ENCODE assay signal across 8 cellular contexts in genomic region chr10:46022978-46023702, GRCh38. TPM values are rescaled to one million over a fixed set of nuclear protein-coding genes. Genes with fewer than 3 reads are reported as not detected.
A peak's percentile ranks its signal among the peaks of the same experiment; 100 is the strongest.
DNase-seq lines count a peak whose midpoint lies in the region; ATAC-seq, FAIRE-seq and TF ChIP-seq lines count a peak whose summit lies in the region.

No MANE protein-coding gene starts in this region.

- no peaks in the 10 kb centered on the region for H3K27me3 Mint-ChIP-seq in CD4-positive, alpha-beta T cell
- H3K27me3 Mint-ChIP-seq in naive thymus-derived CD8-positive, alpha-beta T cell = no peaks in the 10 kb centered on the region
- H3K27me3 Mint-ChIP-seq in stimulated activated memory B cell treated with anti-CD40 and anti-IgM and Interleukin-4, amounts not matched to agents 10 μg/mL and 1 μg/mL and 100 μg/mL, for 72 hours = no peaks in the 10 kb centered on the region

- no peaks in the 10 kb centered on the region for H3K9me3 Mint-ChIP-seq in CD4-positive, alpha-beta T cell
- H3K9me3 Mint-ChIP-seq in naive thymus-derived CD8-positive, alpha-beta T cell = no peaks in the 10 kb centered on the region
- H3K9me3 Mint-ChIP-seq in stimulated activated memory B cell treated with anti-CD40 and anti-IgM and Interleukin-4, amounts not matched to agents 10 μg/mL and 1 μg/mL and 100 μg/mL, for 72 hours = no peaks in the 10 kb centered on the region

- TF ChIP-seq CTCF in CD4-positive, alpha-beta T cell (IDR thresholded peaks at IDR 0.05) = no peak
- TF ChIP-seq CTCF in fibroblast of mammary gland (conservative IDR thresholded peaks at IDR 0.05; ENCODE audit: control insufficient read depth, insufficient read depth, low read depth, low read length) = peak; percentile 0

- peak; percentile 94 for ATAC-seq in CD4-positive, alpha-beta T cell (ENCODE audit: poor library complexity)
- ATAC-seq in GM19372 (IDR thresholded peaks at IDR 0.05; ENCODE audit: low read depth, unreplicated experiment) (peak; percentile 85), HG03520 (IDR thresholded peaks at IDR 0.05; ENCODE audit: unreplicated experiment) (peak; percentile 94)
- ATAC-seq in naive thymus-derived CD8-positive, alpha-beta T cell = peak; percentile 94 to 98
- ATAC-seq in stimulated activated memory B cell treated with anti-CD40 and anti-IgM and Interleukin-4, amounts not matched to agents 10 μg/mL and 1 μg/mL and 100 μg/mL, for 72 hours = peak; percentile 98

- H3K4me3 ChIP-seq in fibroblast of mammary gland (ENCODE audit: control insufficient read depth, low read depth, low read length) = peak overlapping the region; percentile 66

- peak overlapping the region; percentile 75 for H3K27ac Mint-ChIP-seq in CD4-positive, alpha-beta T cell
- H3K27ac Mint-ChIP-seq in naive thymus-derived CD8-positive, alpha-beta T cell = peak overlapping the region; percentile 73 to 94 (median 84)
- peak overlapping the region; percentile 88 for H3K27ac Mint-ChIP-seq in stimulated activated memory B cell treated with anti-CD40 and anti-IgM and Interleukin-4, amounts not matched to agents 10 μg/mL and 1 μg/mL and 100 μg/mL, for 72 hours

- H3K4me1 Mint-ChIP-seq in CD4-positive, alpha-beta T cell (ENCODE audit: low read depth) = peaks cover 95% of the 10 kb centered on the region
- peaks cover 39 to 96% (median 94%) of the 10 kb centered on the region in 4 donors for H3K4me1 Mint-ChIP-seq in naive thymus-derived CD8-positive, alpha-beta T cell
- peaks cover 83% of the 10 kb centered on the region for H3K4me1 Mint-ChIP-seq in stimulated activated memory B cell treated with anti-CD40 and anti-IgM and Interleukin-4, amounts not matched to agents 10 μg/mL and 1 μg/mL and 100 μg/mL, for 72 hours

- intact Hi-C loops in CD4-positive, alpha-beta T cell (cut with DNase I, micrococcal nuclease) = no loop called here

- H3K27ac ChIP-seq in CD4-positive, alpha-beta T cell (ENCODE audit: low read depth, low read length) = peak overlapping the region; percentile 3

- H3K27me3 ChIP-seq in CD4-positive, alpha-beta T cell (ENCODE audit: control insufficient read depth, insufficient read depth, low read length) = no peaks in the 10 kb centered on the region

- no peak for FAIRE-seq in RCC 7860 (lab: Jason Lieb, UNC)

- H3K9me3 ChIP-seq in CD4-positive, alpha-beta T cell (ENCODE audit: control insufficient read depth, low read length) = no peaks in the 10 kb centered on the region

- CTCF ChIA-PET in CD4-positive, alpha-beta T cell (lab: Charles Lee) = interaction anchor here (1.0 kb wide), 1 partner anchor 40 kb away, joined by 3 read pairs; no protein-coding TSS in a partner anchor

- H3K4me3 Mint-ChIP-seq in CD4-positive, alpha-beta T cell = peak overlapping the region; percentile 81
- peak overlapping the region; percentile 78 to 93 (median 88) for H3K4me3 Mint-ChIP-seq in naive thymus-derived CD8-positive, alpha-beta T cell
- peak overlapping the region; percentile 79 for H3K4me3 Mint-ChIP-seq in stimulated activated memory B cell treated with anti-CD40 and anti-IgM and Interleukin-4, amounts not matched to agents 10 μg/mL and 1 μg/mL and 100 μg/mL, for 72 hours

- peaks cover 23% of the 10 kb centered on the region for H3K36me3 Mint-ChIP-seq in CD4-positive, alpha-beta T cell (ENCODE audit: low read depth)
- peaks cover 0 to 26% (median 0%) of the 10 kb centered on the region in 3 donors for H3K36me3 Mint-ChIP-seq in naive thymus-derived CD8-positive, alpha-beta T cell
- H3K36me3 Mint-ChIP-seq in stimulated activated memory B cell treated with anti-CD40 and anti-IgM and Interleukin-4, amounts not matched to agents 10 μg/mL and 1 μg/mL and 100 μg/mL, for 72 hours = no peaks in the 10 kb centered on the region

- POLR2A ChIA-PET in CD4-positive, alpha-beta T cell (lab: Charles Lee) = interaction anchor here (0.6 kb wide), 1 partner anchor 51 kb away, joined by 3 read pairs; the partner anchor contains the start of gene TIMM23
- POLR2A ChIA-PET in naive thymus-derived CD8-positive, alpha-beta T cell (lab: Charles Lee) = interaction anchor here (1.1 to 1.5 kb wide), 2 partner anchors 71 to 246 kb away, joined by 3 read pairs; no protein-coding TSS in a partner anchor

- peak; percentile 57 to 83 (median 69) for DNase-seq in CD4-positive, alpha-beta T cell
- DNase-seq in RCC 7860 (ENCODE audit: low spot score) (peak; percentile 95), fibroblast of mammary gland (ENCODE audit: low read depth) (peak; percentile 95)
- DNase-seq in activated T-helper 1 cell treated with anti-CD3 and anti-CD28 coated beads, Interleukin-2, amount 50 U/mL, for 16 hours (ENCODE audit: low read depth in 1 of 2, low spot score in 1 of 2) = peak; percentile 55 to 69
- peak; percentile 62 to 84 (median 72) for DNase-seq in naive thymus-derived CD8-positive, alpha-beta T cell

RNA-seq across cellular contexts. Expression of gene NCOA4, which starts 7.3 kb away (rescaled TPM):
- total RNA-seq in CD4-positive, alpha-beta T cell = 10 to 100 TPM; 41.0 to 42.9 TPM
- 10 to 100 TPM; 90.0 to 90.1 TPM for total RNA-seq in naive thymus-derived CD8-positive, alpha-beta T cell
- 100 to 1,000 TPM; 153 to 162 (median 155) TPM for polyA plus RNA-seq in naive thymus-derived CD8-positive, alpha-beta T cell

RNA-seq across cellular contexts. Expression of gene MSMB, which starts 22.9 kb away (rescaled TPM):
- not detected for total RNA-seq in CD4-positive, alpha-beta T cell
- total RNA-seq in naive thymus-derived CD8-positive, alpha-beta T cell = not detected
- not detected for polyA plus RNA-seq in naive thymus-derived CD8-positive, alpha-beta T cell

RNA-seq across cellular contexts. Expression of gene TIMM23, which starts 50.9 kb away (rescaled TPM):
- 10 to 100 TPM; 32.2 to 32.9 TPM for total RNA-seq in CD4-positive, alpha-beta T cell
- total RNA-seq in naive thymus-derived CD8-positive, alpha-beta T cell = 10 to 100 TPM; 25.1 to 25.4 TPM
- 10 to 100 TPM; 42.7 to 53.6 (median 49.1) TPM for polyA plus RNA-seq in naive thymus-derived CD8-positive, alpha-beta T cell

Comparison
In these comparisons a context has a peak if more than half of its experiments do, and no peak if none do; other contexts are left out.
1. Peak in every context shown above with its lines: DNase-seq, ATAC-seq, H3K4me3 ChIP-seq and H3K27ac ChIP-seq.